Comparison of ENCODE assay signal across 1 cellular context in genomic region chr1:208107415-208107814, GRCh38.
TF ChIP-seq lines count a peak whose summit lies in the region.

No MANE protein-coding gene starts in this region.

TF ChIP-seq in HCT116, 20 proteins besides CTCF, POLR2A, EP300 and RAD21 (continued from another document):
- no peak for TF ChIP-seq FOSL1 (IDR thresholded peaks at IDR 0.05; ENCODE audit: low read depth)
- TF ChIP-seq EZH2 (IDR thresholded peaks at IDR 0.05): no peak
TF ChIP-seq in HCT116: peak in this region for 0.
